ENCODE assay signal across 33 cellular contexts in the genomic region with DNA sequence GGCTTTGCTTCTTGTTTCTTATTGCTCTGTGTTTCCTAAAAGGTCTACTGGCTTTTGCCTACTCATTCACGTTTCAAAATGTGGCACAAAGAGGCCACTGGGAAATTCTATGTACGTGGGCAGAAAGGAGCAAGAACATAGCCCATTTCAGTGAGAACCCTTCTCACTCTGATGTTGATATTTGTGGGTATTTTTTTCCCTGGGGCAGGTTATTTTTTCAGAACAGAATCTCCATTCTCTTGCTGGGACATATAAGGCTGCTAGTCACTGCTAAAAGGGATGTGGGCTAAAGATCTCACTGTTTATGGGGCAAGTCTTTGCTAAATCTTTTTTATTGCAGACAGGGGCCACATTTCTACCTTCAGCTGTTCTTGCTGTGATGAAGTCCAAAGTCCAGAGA. TPM values are rescaled to one million over a fixed set of nuclear protein-coding genes. Genes with fewer than 3 reads are reported as not detected.
"Had no signal": no experiment of that assay in that cellular context is flagged by ENCODE, and none has a peak within 500 bp of the region (broad histone marks: within the 10 kb centered on the region; RNA-seq: fewer than 3 reads in every experiment).

No MANE protein-coding gene starts in this region.

- H3K4me1 ChIP-seq: pancreas, prostate gland, testis, transverse colon, uterus had no signal

- ATAC-seq: activated naive CD8-positive, alpha-beta T cell treated with anti-CD3 and anti-CD28 coated beads, Interleukin-2, amount 50 U/mL, for 24 hours; activated T-helper 17 cell treated with anti-CD3 and anti-CD28 coated beads, Interleukin-2, amount 50 U/mL, for 72 hours; esophagus mucosa; heart right ventricle; mucosa of descending colon; natural killer cell treated with Interleukin-12 subunit alpha and Interleukin-12 subunit beta and Interleukin-15 and Interleukin-18, amount 100 ng/mL, for 72 hours; pancreas; sciatic nerve; stimulated activated naive CD8-positive, alpha-beta T cell treated with anti-CD3 and anti-CD28 coated beads, Interleukin-15, Interleukin-2, amounts not matched to agents 100 U/mL and 50 U/mL, for 24 hours; WTC11 had no signal

- H3K36me3 ChIP-seq: heart right ventricle, left ventricle myocardium inferior, pancreas, prostate gland, transverse colon, uterus had no signal

- DNase-seq: activated CD4-positive, alpha-beta memory T cell treated with anti-CD3 and anti-CD28 coated beads, Interleukin-2, amount 10 ng/mL, durations not matched to agents 7 days and 5 days; activated CD4-positive, alpha-beta T cell treated with anti-CD3 and anti-CD28 coated beads for 1 hour; activated CD4-positive, alpha-beta T cell treated with anti-CD3 and anti-CD28 coated beads, Interleukin-2, amount 10 ng/mL, durations not matched to agents 7 days and 5 days; activated CD8-positive, alpha-beta memory T cell treated with anti-CD3 and anti-CD28 coated beads, Interleukin-2, amount 50 U/mL, for 48 hours; activated gamma-delta T cell treated with Interleukin-2 at 50 U/mL for 16 hours; activated naive CD4-positive, alpha-beta T cell treated with anti-CD3 and anti-CD28 coated beads, Interleukin-2, amount 50 U/mL, for 16 hours; activated naive CD8-positive, alpha-beta T cell treated with anti-CD3 and anti-CD28 coated beads, Interleukin-2, amount 50 U/mL, for 24 hours; activated T-cell treated with anti-CD3 and anti-CD28 coated beads, Interleukin-2, amount 50 U/mL, for 24 hours; amygdala; caudate nucleus; cortex of kidney; foreskin fibroblast; heart right ventricle; left ventricle myocardium inferior; mucosa of descending colon; nucleus accumbens; pancreas; retina; stimulated activated CD4-positive, alpha-beta T cell treated with anti-CD3 and anti-CD28 coated beads, Interleukin-12 subunit alpha, Interleukin-12 subunit beta, amount 100 ng/mL, for 4 hours; stimulated activated CD4-positive, alpha-beta T cell treated with anti-CD3 and anti-CD28 coated beads, Interleukin-4, amount 100 ng/mL, for 1 hour; stimulated activated naive CD8-positive, alpha-beta T cell treated with anti-CD3 and anti-CD28 coated beads, Interleukin-15, Interleukin-2, amounts not matched to agents 100 U/mL and 50 U/mL, for 24 hours; testis; transverse colon; uterus had no signal

- FAIRE-seq: islet of Langerhans, pancreas had no signal

- H3K4me3 ChIP-seq: heart right ventricle, left ventricle myocardium inferior, mucosa of descending colon, pancreas, prostate gland, skin epidermis, testis, transverse colon, uterus had no signal

- H3K27ac Mint-ChIP-seq: activated CD4-positive, alpha-beta memory T cell treated with anti-CD3 and anti-CD28 coated beads, Interleukin-2, amount 10 ng/mL, durations not matched to agents 7 days and 5 days; activated CD4-positive, alpha-beta T cell treated with anti-CD3 and anti-CD28 coated beads, Interleukin-2, amount 10 ng/mL, durations not matched to agents 7 days and 5 days; activated naive CD8-positive, alpha-beta T cell treated with anti-CD3 and anti-CD28 coated beads, Interleukin-2, amount 50 U/mL, for 24 hours; activated T-cell treated with anti-CD3 and anti-CD28 coated beads, Interleukin-2, amount 50 U/mL, for 24 hours; activated T-helper 17 cell treated with anti-CD3 and anti-CD28 coated beads, Interleukin-2, amount 50 U/mL, for 72 hours; natural killer cell treated with Interleukin-12 subunit alpha and Interleukin-12 subunit beta and Interleukin-15 and Interleukin-18, amount 100 ng/mL, for 72 hours; WTC11 had no signal

- H3K27me3 ChIP-seq: heart right ventricle, pancreas, testis, transverse colon, uterus had no signal

- H3K4me1 Mint-ChIP-seq: activated CD4-positive, alpha-beta memory T cell treated with anti-CD3 and anti-CD28 coated beads, Interleukin-2, amount 10 ng/mL, durations not matched to agents 7 days and 5 days; activated CD4-positive, alpha-beta T cell treated with anti-CD3 and anti-CD28 coated beads, Interleukin-2, amount 10 ng/mL, durations not matched to agents 7 days and 5 days; activated naive CD8-positive, alpha-beta T cell treated with anti-CD3 and anti-CD28 coated beads, Interleukin-2, amount 50 U/mL, for 24 hours; activated T-helper 17 cell treated with anti-CD3 and anti-CD28 coated beads, Interleukin-2, amount 50 U/mL, for 72 hours had no signal

- H3K9me3 Mint-ChIP-seq: activated CD4-positive, alpha-beta memory T cell treated with anti-CD3 and anti-CD28 coated beads, Interleukin-2, amount 10 ng/mL, durations not matched to agents 7 days and 5 days; activated CD4-positive, alpha-beta T cell treated with anti-CD3 and anti-CD28 coated beads, Interleukin-2, amount 10 ng/mL, durations not matched to agents 7 days and 5 days; activated naive CD8-positive, alpha-beta T cell treated with anti-CD3 and anti-CD28 coated beads, Interleukin-2, amount 50 U/mL, for 24 hours; activated T-cell treated with anti-CD3 and anti-CD28 coated beads, Interleukin-2, amount 50 U/mL, for 24 hours had no signal

- H3K36me3 Mint-ChIP-seq: natural killer cell treated with Interleukin-12 subunit alpha and Interleukin-12 subunit beta and Interleukin-15 and Interleukin-18, amount 100 ng/mL, for 72 hours had no signal

- H3K4me3 Mint-ChIP-seq: activated CD4-positive, alpha-beta memory T cell treated with anti-CD3 and anti-CD28 coated beads, Interleukin-2, amount 10 ng/mL, durations not matched to agents 7 days and 5 days; activated CD4-positive, alpha-beta T cell treated with anti-CD3 and anti-CD28 coated beads, Interleukin-2, amount 10 ng/mL, durations not matched to agents 7 days and 5 days; activated naive CD8-positive, alpha-beta T cell treated with anti-CD3 and anti-CD28 coated beads, Interleukin-2, amount 50 U/mL, for 24 hours; activated T-cell treated with anti-CD3 and anti-CD28 coated beads, Interleukin-2, amount 50 U/mL, for 24 hours; activated T-helper 17 cell treated with anti-CD3 and anti-CD28 coated beads, Interleukin-2, amount 50 U/mL, for 72 hours; natural killer cell treated with Interleukin-12 subunit alpha and Interleukin-12 subunit beta and Interleukin-15 and Interleukin-18, amount 100 ng/mL, for 72 hours; WTC11 had no signal

- H3K27ac ChIP-seq: left ventricle myocardium inferior, pancreas, prostate gland, skin epidermis, testis, transverse colon, uterus had no signal

- H3K9me3 ChIP-seq: heart right ventricle, left ventricle myocardium inferior, mucosa of descending colon, pancreas, prostate gland, testis, transverse colon, uterus had no signal

RNA-seq across cellular contexts. Expression of a gene that starts 27.1 kb away (rescaled TPM):
- total RNA-seq: activated CD4-positive, alpha-beta memory T cell treated with anti-CD3 and anti-CD28 coated beads, Interleukin-2, amount 10 ng/mL, durations not matched to agents 7 days and 5 days; activated CD4-positive, alpha-beta T cell treated with anti-CD3 and anti-CD28 coated beads, Interleukin-2, amount 10 ng/mL, durations not matched to agents 7 days and 5 days; activated T-helper 17 cell treated with anti-CD3 and anti-CD28 coated beads, Interleukin-2, amount 50 U/mL, for 72 hours; chondrocyte; natural killer cell treated with Interleukin-12 subunit alpha and Interleukin-12 subunit beta and Interleukin-15 and Interleukin-18, amount 100 ng/mL, for 72 hours had no signal
